18 cellular contexts compared by ENCODE assay signal in the genomic region with DNA sequence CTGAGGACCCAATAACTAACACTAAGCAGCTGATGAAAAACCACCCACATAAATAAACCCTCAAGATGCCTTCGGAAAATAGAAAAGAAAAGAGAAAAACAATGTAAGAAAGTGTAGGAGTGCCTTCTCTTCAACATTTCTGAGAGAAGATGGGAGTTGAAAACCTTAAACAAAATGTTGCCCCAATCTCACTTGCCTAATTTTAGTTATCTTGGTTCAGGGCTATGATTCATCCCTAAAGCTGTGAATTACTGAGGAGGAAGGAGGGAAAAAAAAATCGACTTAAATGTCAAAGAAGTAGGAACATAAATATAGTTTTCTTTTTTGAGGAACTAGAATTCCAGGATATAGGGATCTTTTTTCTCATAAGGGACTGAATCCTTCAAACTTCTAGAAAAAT.
A peak's percentile ranks its signal among the peaks of the same experiment; 100 is the strongest.
DNase-seq lines count a peak whose midpoint lies in the region; ATAC-seq and TF ChIP-seq lines count a peak whose summit lies in the region.
"Had no signal": no experiment of that assay in that cellular context is flagged by ENCODE, and none has a peak within 500 bp of the region (broad histone marks: within the 10 kb centered on the region; RNA-seq: fewer than 3 reads in every experiment).

No MANE protein-coding gene starts in this region.

- H3K4me3 ChIP-seq in fibroblast of mammary gland (ENCODE audit: control insufficient read depth, low read depth, low read length), result no peak overlapping the region
- H3K4me3 ChIP-seq: SJSA1 had no signal

- DNase-seq in EH (ENCODE audit: low read depth) (peak; percentile 39), NCI-H226 (peak; percentile 55), fibroblast of mammary gland (ENCODE audit: low read depth) (peak; percentile 36), omental fat pad (ENCODE audit: low spot score) (no peak), NCI-H2227 treated with DMSO at 0.1 percent for 48 hours (lab: John Stamatoyannopoulos, UW) (no peak), NCI-H128 (lab: John Stamatoyannopoulos, UW; ENCODE audit: unreplicated experiment) (no peak)
- DNase-seq: Calu3, DMS79 treated with DMSO at 0.1 percent for 48 hours, H7, Karpas-422, NCI-H1417, NCI-H1694, NCI-H2081, NCI-H524, NCI-H748 treated with DMSO at 0.1 percent for 48 hours had no signal

- ATAC-seq in omental fat pad (ENCODE audit: low FRiP score) (peak; percentile 47), GM19328 (IDR thresholded peaks at IDR 0.05; ENCODE audit: unreplicated experiment) (no peak)
- ATAC-seq: Right ventricle myocardium inferior had no signal

- TF ChIP-seq CTCF in fibroblast of mammary gland (conservative IDR thresholded peaks at IDR 0.05; ENCODE audit: control insufficient read depth, insufficient read depth, low read depth, low read length), result no peak
- no peak for TF ChIP-seq CTCF in omental fat pad (IDR thresholded peaks at IDR 0.05)

Comparison
In these comparisons a context has a peak if more than half of its experiments do, and no peak if none do; other contexts are left out.
1. DNase-seq: peak in EH (single experiment), NCI-H226 (single experiment) and fibroblast of mammary gland (single experiment); none in omental fat pad (single experiment), NCI-H2227 treated with DMSO at 0.1 percent for 48 hours (single experiment) and NCI-H128 (single experiment).